In the genomic region with DNA sequence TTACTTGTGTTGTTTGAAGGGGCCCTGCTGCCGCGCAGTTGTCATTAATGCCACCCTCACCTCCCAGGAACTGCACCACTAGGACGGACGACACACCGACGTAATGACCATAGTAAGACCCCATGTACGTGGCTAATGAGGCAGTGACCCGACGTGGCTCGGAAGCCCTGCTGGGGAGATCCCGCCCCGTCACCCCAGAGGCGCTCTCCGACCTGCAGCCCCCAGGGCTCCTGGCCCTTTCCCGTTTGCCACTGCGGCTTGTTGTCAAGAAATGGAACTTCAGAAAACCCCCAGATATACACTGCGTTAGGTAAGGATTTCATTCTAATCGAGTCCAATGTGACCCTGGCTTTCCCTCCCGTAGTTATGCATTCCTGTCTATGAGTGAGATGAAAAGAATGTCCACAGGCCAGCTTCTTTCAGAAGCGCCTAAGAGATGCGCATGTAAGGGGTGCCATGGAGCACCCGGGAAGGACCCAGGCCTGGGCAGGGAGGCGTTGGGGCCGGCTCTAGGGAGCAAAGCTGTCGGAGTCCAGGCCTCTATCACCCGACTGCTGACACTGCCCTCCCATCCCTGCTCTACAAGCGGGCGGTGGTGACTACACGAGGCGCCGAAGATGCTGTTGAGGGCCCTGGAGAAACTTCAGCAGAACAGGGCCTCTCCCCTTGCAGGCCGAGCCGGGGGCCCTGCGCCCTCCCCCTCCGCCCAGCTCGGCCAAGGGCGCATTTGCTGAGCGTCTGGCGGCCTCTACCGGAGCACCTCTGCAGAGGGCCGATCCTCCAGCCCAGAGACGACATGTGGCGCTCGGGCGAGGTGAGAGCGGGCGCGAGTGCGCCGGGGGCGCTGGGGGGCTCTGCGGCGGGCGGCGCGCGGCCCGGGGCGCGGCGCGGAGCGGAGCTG, we compare ENCODE assay signal across 1 cellular context.
TF ChIP-seq lines count a peak whose summit lies in the region.

A gene (plus strand): TSS at position 765 of the 901 bp plus-strand sequence. CDS start 2,187 bp downstream, outside the sequence.

TF ChIP-seq in SK-N-SH, 30 proteins besides CTCF, POLR2A, EP300 and RAD21 (continued from another document):
- TF ChIP-seq, protein P1, sequence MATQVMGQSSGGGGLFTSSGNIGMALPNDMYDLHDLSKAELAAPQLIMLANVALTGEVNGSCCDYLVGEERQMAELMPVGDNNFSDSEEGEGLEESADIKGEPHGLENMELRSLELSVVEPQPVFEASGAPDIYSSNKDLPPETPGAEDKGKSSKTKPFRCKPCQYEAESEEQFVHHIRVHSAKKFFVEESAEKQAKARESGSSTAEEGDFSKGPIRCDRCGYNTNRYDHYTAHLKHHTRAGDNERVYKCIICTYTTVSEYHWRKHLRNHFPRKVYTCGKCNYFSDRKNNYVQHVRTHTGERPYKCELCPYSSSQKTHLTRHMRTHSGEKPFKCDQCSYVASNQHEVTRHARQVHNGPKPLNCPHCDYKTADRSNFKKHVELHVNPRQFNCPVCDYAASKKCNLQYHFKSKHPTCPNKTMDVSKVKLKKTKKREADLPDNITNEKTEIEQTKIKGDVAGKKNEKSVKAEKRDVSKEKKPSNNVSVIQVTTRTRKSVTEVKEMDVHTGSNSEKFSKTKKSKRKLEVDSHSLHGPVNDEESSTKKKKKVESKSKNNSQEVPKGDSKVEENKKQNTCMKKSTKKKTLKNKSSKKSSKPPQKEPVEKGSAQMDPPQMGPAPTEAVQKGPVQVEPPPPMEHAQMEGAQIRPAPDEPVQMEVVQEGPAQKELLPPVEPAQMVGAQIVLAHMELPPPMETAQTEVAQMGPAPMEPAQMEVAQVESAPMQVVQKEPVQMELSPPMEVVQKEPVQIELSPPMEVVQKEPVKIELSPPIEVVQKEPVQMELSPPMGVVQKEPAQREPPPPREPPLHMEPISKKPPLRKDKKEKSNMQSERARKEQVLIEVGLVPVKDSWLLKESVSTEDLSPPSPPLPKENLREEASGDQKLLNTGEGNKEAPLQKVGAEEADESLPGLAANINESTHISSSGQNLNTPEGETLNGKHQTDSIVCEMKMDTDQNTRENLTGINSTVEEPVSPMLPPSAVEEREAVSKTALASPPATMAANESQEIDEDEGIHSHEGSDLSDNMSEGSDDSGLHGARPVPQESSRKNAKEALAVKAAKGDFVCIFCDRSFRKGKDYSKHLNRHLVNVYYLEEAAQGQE (IDR thresholded peaks at IDR 0.05; ENCODE audit: low read depth, low read length), result no peak
